Comparison of ENCODE assay signal across 32 cellular contexts in genomic region chrX:31222946-31223345, GRCh38.
"Had no signal": no experiment of that assay in that cellular context is flagged by ENCODE, and none has a peak within 500 bp of the region (broad histone marks: within the 10 kb centered on the region; RNA-seq: fewer than 3 reads in every experiment).

No MANE protein-coding gene starts in this region.

- DNase-seq: activated CD4-positive, alpha-beta T cell treated with anti-CD3 and anti-CD28 coated beads for 1 hour; activated CD4-positive, alpha-beta T cell treated with anti-CD3 and anti-CD28 coated beads for 48 hours; activated CD4-positive, CD25-positive, alpha-beta regulatory T cell; activated CD8-positive, alpha-beta T cell treated with anti-CD3 and anti-CD28 coated beads for 36 hours; activated effector memory CD4-positive, alpha-beta T cell treated with anti-CD3 and anti-CD28 coated beads, Interleukin-2, amount 50 U/mL, for 16 hours; activated naive CD4-positive, alpha-beta T cell; activated naive CD4-positive, alpha-beta T cell treated with anti-CD3 and anti-CD28 coated beads, Interleukin-2, amount 50 U/mL, for 16 hours; activated naive CD8-positive, alpha-beta T cell treated with anti-CD3 and anti-CD28 coated beads, Interleukin-2, amount 10 ng/mL, durations not matched to agents 7 days and 5 days; activated T-cell treated with anti-CD3 and anti-CD28 coated beads, Interleukin-2, amount 50 U/mL, for 1 hour; activated T-cell treated with anti-CD3 and anti-CD28 coated beads, Interleukin-2, amount 50 U/mL, for 72 hours; amygdala; Kasumi-1; MG63; NCI-H1048; NCI-H1105 treated with DMSO at 0.1 percent for 48 hours; NCI-H1436; NCI-H1694; NCI-H1930; NCI-H2171; NCI-H510A; NCI-H526; NCI-H748 treated with DMSO at 0.1 percent for 48 hours; NK-92 treated with Interleukin-12 subunit alpha and Interleukin-12 subunit beta, amount 100 ng/mL, for 24 hours; PC-3; Peyer's patch; RPMI8226; SIG-M5; T1000; WERI-Rb-1 had no signal

- H3K9me3 ChIP-seq: ascending aorta, MG63, Peyer's patch had no signal

- H3K27ac Mint-ChIP-seq: activated CD8-positive, alpha-beta T cell treated with anti-CD3 and anti-CD28 coated beads for 36 hours; activated naive CD8-positive, alpha-beta T cell treated with anti-CD3 and anti-CD28 coated beads, Interleukin-2, amount 10 ng/mL, durations not matched to agents 7 days and 5 days; activated T-cell treated with anti-CD3 and anti-CD28 coated beads, Interleukin-2, amount 50 U/mL, for 72 hours; activated T-helper 17 cell treated with anti-CD3 and anti-CD28 coated beads, Interleukin-2, amount 50 U/mL, for 72 hours had no signal

- H3K27me3 ChIP-seq: ascending aorta, MG63, Peyer's patch had no signal

- H3K36me3 ChIP-seq: ascending aorta, MG63, Peyer's patch, WERI-Rb-1 had no signal

- H3K4me1 Mint-ChIP-seq: activated naive CD8-positive, alpha-beta T cell treated with anti-CD3 and anti-CD28 coated beads, Interleukin-2, amount 10 ng/mL, durations not matched to agents 7 days and 5 days; activated T-helper 17 cell treated with anti-CD3 and anti-CD28 coated beads, Interleukin-2, amount 50 U/mL, for 72 hours had no signal

- H3K36me3 Mint-ChIP-seq: activated naive CD8-positive, alpha-beta T cell treated with anti-CD3 and anti-CD28 coated beads, Interleukin-2, amount 10 ng/mL, durations not matched to agents 7 days and 5 days had no signal

- ATAC-seq: activated CD8-positive, alpha-beta T cell treated with anti-CD3 and anti-CD28 coated beads for 36 hours; activated T-cell treated with anti-CD3 and anti-CD28 coated beads, Interleukin-2, amount 50 U/mL, for 72 hours; activated T-helper 17 cell treated with anti-CD3 and anti-CD28 coated beads, Interleukin-2, amount 50 U/mL, for 72 hours; PC-3; Right ventricle myocardium inferior had no signal

- H3K4me3 Mint-ChIP-seq: activated CD8-positive, alpha-beta T cell treated with anti-CD3 and anti-CD28 coated beads for 36 hours; activated naive CD8-positive, alpha-beta T cell treated with anti-CD3 and anti-CD28 coated beads, Interleukin-2, amount 10 ng/mL, durations not matched to agents 7 days and 5 days; activated T-cell treated with anti-CD3 and anti-CD28 coated beads, Interleukin-2, amount 50 U/mL, for 72 hours; activated T-helper 17 cell treated with anti-CD3 and anti-CD28 coated beads, Interleukin-2, amount 50 U/mL, for 72 hours had no signal

- H3K4me1 ChIP-seq: ascending aorta, Peyer's patch had no signal

- H3K9me3 Mint-ChIP-seq: activated CD8-positive, alpha-beta T cell treated with anti-CD3 and anti-CD28 coated beads for 36 hours; activated naive CD8-positive, alpha-beta T cell treated with anti-CD3 and anti-CD28 coated beads, Interleukin-2, amount 10 ng/mL, durations not matched to agents 7 days and 5 days; activated T-helper 17 cell treated with anti-CD3 and anti-CD28 coated beads, Interleukin-2, amount 50 U/mL, for 72 hours had no signal

- H3K27me3 Mint-ChIP-seq: activated naive CD8-positive, alpha-beta T cell treated with anti-CD3 and anti-CD28 coated beads, Interleukin-2, amount 10 ng/mL, durations not matched to agents 7 days and 5 days; activated T-helper 17 cell treated with anti-CD3 and anti-CD28 coated beads, Interleukin-2, amount 50 U/mL, for 72 hours had no signal

- H3K4me3 ChIP-seq: ascending aorta, MG63, Peyer's patch had no signal

- H3K27ac ChIP-seq: ascending aorta, Peyer's patch, WERI-Rb-1 had no signal
